Comparison of ENCODE assay signal across 8 cellular contexts in the genomic region with DNA sequence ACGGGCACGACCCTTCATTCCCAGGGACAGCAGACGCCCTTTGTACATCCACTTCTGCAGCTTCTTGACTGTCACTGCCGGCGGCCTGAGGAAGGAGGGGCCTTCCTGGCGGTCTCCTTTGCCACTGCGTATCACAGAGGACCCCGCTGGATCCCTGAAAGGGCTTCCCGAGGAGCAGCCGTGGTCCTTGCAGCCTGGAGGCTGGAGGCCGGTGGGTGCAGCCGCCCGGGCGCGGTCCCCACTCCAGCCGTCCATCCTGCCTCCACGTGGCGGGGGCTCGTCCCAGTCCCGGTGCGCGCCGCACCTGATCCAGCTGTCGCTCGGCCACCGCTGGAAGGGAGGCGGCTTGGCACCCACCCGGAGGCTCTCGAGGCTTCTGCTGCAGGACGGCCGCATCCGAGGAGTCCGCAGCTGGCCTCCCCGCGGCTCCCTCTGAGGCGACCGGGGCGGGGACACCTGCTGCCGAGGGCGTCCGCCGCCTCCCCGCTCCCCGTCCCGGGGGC. TPM values are rescaled to one million over a fixed set of nuclear protein-coding genes. Genes with fewer than 3 reads are reported as not detected.
A peak's percentile ranks its signal among the peaks of the same experiment; 100 is the strongest.
DNase-seq lines count a peak whose midpoint lies in the region; ATAC-seq and TF ChIP-seq lines count a peak whose summit lies in the region.

No MANE protein-coding gene starts in this region.

- H3K4me1 ChIP-seq in esophagus (ENCODE audit: control insufficient read depth in 2 of 2, insufficient read depth in 2 of 2, low read length in 1 of 2) (no peaks in the 10 kb centered on the region), thyroid gland (peaks cover 0 to 22% of the 10 kb centered on the region in 2 donors)

- H3K27ac ChIP-seq in esophagus (ENCODE audit: low read depth in 2 of 2, low read length in 1 of 2), result peak overlapping the region; percentile 94 to 99
- peak overlapping the region; percentile 95 to 97 (median 95) for H3K27ac ChIP-seq in thyroid gland

- WGBS in esophagus, 2 donors, result 0% methylated on average over 44 to 45 of the region's 45 CpGs
- 0% methylated on average over 2 of the region's 45 CpGs; no CpG with 5 or more reads in 1 of the 2 donors for WGBS in thyroid gland, 2 donors

- no peak for TF ChIP-seq CTCF in GM10266 (IDR thresholded peaks at IDR 0.05; ENCODE audit: control insufficient read depth, insufficient read depth, low read depth, missing control alignments)
- TF ChIP-seq CTCF in natural killer cell (IDR thresholded peaks at IDR 0.05), result no peak
- TF ChIP-seq CTCF in thyroid gland (IDR thresholded peaks at IDR 0.05), result no peak

- no peak overlapping the region for H3K27ac Mint-ChIP-seq in natural killer cell

- H3K4me1 Mint-ChIP-seq in natural killer cell, result peaks cover 7 to 15% of the 10 kb centered on the region in 2 donors

- H3K36me3 Mint-ChIP-seq in natural killer cell, result no peaks in the 10 kb centered on the region

- H3K27me3 ChIP-seq in esophagus (ENCODE audit: control insufficient read depth in 1 of 2, insufficient read depth in 2 of 2, low read length in 2 of 2) (no peaks in the 10 kb centered on the region), thyroid gland (no peaks in the 10 kb centered on the region)

- H3K9me3 Mint-ChIP-seq in natural killer cell, result no peaks in the 10 kb centered on the region

- DNase-seq in GM10266 (ENCODE audit: extremely low spot score) (peak; percentile 47), natural killer cell (peak; percentile 16), thyroid gland (peak; percentile 41 to 54), cortex of kidney (lab: John Stamatoyannopoulos, UW) (no peak)
- no peak for DNase-seq in Jurkat, Clone E6-1 (ENCODE audit: low read depth, low spot score)
- peak; percentile 44 for DNase-seq in activated CD4-positive, alpha-beta T cell treated with anti-CD3 and anti-CD28 coated beads for 48 hours

- H3K9me3 ChIP-seq in esophagus (ENCODE audit: control insufficient read depth in 2 of 2, insufficient read depth in 1 of 2, low read depth in 1 of 2, low read length in 1 of 2) (no peaks in the 10 kb centered on the region), thyroid gland (no peaks in the 10 kb centered on the region)

- H3K36me3 ChIP-seq in esophagus (ENCODE audit: control insufficient read depth in 2 of 2, insufficient read depth in 2 of 2, low read length in 1 of 2) (no peaks in the 10 kb centered on the region), thyroid gland (no peaks in the 10 kb centered on the region)

- peaks cover 28 to 42% of the 10 kb centered on the region in 2 donors for H3K27me3 Mint-ChIP-seq in natural killer cell (ENCODE audit: low read depth in 2 of 2)

- H3K4me3 ChIP-seq in Jurkat, Clone E6-1 (ENCODE audit: low read length), result peak overlapping the region; percentile 72
- peak overlapping the region; percentile 85 to 95 for H3K4me3 ChIP-seq in esophagus (ENCODE audit: low read depth in 1 of 2, low read length in 2 of 2)
- peak overlapping the region; percentile 65 to 80 (median 72) for H3K4me3 ChIP-seq in thyroid gland (replicated peaks in 1 of 3)

- TF ChIP-seq POLR2A in thyroid gland (IDR thresholded peaks at IDR 0.05), result no peak

- intact Hi-C loops in natural killer cell (cut with micrococcal nuclease), result no loop called here
- intact Hi-C loops in thyroid gland (cut with DNase I), result loop anchor here (5.0 kb wide), 1 partner anchor 57 kb away; the partner anchor contains the start of gene C1orf52

- H3K4me3 Mint-ChIP-seq in natural killer cell, result peak overlapping the region; percentile 53

- ATAC-seq in GM21786 (IDR thresholded peaks at IDR 0.05; ENCODE audit: unreplicated experiment) (peak; percentile 24), natural killer cell (peak; percentile 3 to 38 (median 29))

RNA-seq across cellular contexts. Expression of gene SYDE2, which starts 0.4 kb away (rescaled TPM):
- 0.96 TPM for polyA plus RNA-seq in Jurkat, Clone E6-1 (2012; ENCODE audit: insufficient read depth, insufficient read length)
- polyA plus RNA-seq in esophagus, result under 1 TPM; 0.51 to 0.62 TPM
- total RNA-seq in natural killer cell, result under 1 TPM in 2 of 3 donors, not detected in 1; 0.11 to 0.35 TPM
- 10 to 100 TPM; 15.2 to 30.8 (median 20.5) TPM for total RNA-seq in thyroid gland

RNA-seq across cellular contexts. Expression of gene C1orf52, which starts 59.0 kb away (rescaled TPM):
- polyA plus RNA-seq in Jurkat, Clone E6-1 (2012; ENCODE audit: insufficient read depth, insufficient read length), result 43.7 TPM
- 10 to 100 TPM; 12.4 to 17.8 TPM for polyA plus RNA-seq in esophagus
- total RNA-seq in natural killer cell (10 to 100 TPM; 50.6 to 67.3 (median 58.9) TPM), thyroid gland (10 to 100 TPM in 3 of 4 donors, 1 to 10 TPM in 1; 9.0 to 28.7 (median 17.5) TPM)

Comparison
In these comparisons a context has a peak if more than half of its experiments do, and no peak if none do; other contexts are left out.
1. DNase-seq: peak in GM10266 (single experiment), activated CD4-positive, alpha-beta T cell treated with anti-CD3 and anti-CD28 coated beads for 48 hours (single experiment), natural killer cell (single experiment) and thyroid gland (2 of 2); none in Jurkat, Clone E6-1 (single experiment) and cortex of kidney (single experiment).
2. RNA of gene SYDE2, which starts 0.4 kb away (total RNA-seq): 15.2 to 30.8 TPM in thyroid gland; 0.11 to 0.35 TPM in natural killer cell; every median in the first group is over 10 times any median in the second.
3. Peak in every context shown above with its lines, with median percentiles within 50 percentile points of each other: H3K4me3 ChIP-seq.